Comparison of ENCODE assay signal across 1 cellular context in the genomic region with DNA sequence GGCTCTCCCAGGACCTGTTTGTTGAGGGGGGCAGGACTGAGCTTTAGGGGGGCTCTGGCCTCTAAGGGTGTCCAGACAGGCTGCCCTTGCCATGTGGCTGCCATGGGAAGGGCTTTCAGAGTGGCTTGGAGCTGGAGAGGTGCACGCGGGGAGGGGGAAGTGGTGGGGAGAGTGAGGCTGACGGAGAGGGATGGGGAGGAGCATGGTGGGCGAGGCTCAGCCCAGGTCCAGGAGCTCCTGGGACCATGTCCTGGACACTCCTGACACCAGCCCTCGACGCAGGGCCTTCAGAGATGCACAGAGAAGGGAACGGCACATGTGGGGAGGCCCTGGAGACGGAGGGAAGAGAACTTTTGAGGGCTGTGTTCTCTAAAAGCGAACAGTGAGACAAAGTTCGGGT.
TF ChIP-seq lines count a peak whose summit lies in the region.

No MANE protein-coding gene starts in this region.

TF ChIP-seq in GM23338, 12 proteins besides CTCF, POLR2A, EP300 and RAD21:
- TF ChIP-seq EZH2phosphoT487 (IDR thresholded peaks at IDR 0.05; ENCODE audit: unreplicated experiment) (no peak), JUNB (IDR thresholded peaks at IDR 0.05; ENCODE audit: unreplicated experiment) (no peak), NANOG (IDR thresholded peaks at IDR 0.05; ENCODE audit: borderline replicate concordance) (no peak), EZH2 (IDR thresholded peaks at IDR 0.05; ENCODE audit: low read depth, unreplicated experiment) (no peak), POLR2AphosphoS5 (IDR thresholded peaks at IDR 0.05; ENCODE audit: low read depth) (no peak), CREB1 (CRISPR knock-in tag; IDR thresholded peaks at IDR 0.05; ENCODE audit: low read depth) (no peak)
- TF ChIP-seq, protein P1, sequence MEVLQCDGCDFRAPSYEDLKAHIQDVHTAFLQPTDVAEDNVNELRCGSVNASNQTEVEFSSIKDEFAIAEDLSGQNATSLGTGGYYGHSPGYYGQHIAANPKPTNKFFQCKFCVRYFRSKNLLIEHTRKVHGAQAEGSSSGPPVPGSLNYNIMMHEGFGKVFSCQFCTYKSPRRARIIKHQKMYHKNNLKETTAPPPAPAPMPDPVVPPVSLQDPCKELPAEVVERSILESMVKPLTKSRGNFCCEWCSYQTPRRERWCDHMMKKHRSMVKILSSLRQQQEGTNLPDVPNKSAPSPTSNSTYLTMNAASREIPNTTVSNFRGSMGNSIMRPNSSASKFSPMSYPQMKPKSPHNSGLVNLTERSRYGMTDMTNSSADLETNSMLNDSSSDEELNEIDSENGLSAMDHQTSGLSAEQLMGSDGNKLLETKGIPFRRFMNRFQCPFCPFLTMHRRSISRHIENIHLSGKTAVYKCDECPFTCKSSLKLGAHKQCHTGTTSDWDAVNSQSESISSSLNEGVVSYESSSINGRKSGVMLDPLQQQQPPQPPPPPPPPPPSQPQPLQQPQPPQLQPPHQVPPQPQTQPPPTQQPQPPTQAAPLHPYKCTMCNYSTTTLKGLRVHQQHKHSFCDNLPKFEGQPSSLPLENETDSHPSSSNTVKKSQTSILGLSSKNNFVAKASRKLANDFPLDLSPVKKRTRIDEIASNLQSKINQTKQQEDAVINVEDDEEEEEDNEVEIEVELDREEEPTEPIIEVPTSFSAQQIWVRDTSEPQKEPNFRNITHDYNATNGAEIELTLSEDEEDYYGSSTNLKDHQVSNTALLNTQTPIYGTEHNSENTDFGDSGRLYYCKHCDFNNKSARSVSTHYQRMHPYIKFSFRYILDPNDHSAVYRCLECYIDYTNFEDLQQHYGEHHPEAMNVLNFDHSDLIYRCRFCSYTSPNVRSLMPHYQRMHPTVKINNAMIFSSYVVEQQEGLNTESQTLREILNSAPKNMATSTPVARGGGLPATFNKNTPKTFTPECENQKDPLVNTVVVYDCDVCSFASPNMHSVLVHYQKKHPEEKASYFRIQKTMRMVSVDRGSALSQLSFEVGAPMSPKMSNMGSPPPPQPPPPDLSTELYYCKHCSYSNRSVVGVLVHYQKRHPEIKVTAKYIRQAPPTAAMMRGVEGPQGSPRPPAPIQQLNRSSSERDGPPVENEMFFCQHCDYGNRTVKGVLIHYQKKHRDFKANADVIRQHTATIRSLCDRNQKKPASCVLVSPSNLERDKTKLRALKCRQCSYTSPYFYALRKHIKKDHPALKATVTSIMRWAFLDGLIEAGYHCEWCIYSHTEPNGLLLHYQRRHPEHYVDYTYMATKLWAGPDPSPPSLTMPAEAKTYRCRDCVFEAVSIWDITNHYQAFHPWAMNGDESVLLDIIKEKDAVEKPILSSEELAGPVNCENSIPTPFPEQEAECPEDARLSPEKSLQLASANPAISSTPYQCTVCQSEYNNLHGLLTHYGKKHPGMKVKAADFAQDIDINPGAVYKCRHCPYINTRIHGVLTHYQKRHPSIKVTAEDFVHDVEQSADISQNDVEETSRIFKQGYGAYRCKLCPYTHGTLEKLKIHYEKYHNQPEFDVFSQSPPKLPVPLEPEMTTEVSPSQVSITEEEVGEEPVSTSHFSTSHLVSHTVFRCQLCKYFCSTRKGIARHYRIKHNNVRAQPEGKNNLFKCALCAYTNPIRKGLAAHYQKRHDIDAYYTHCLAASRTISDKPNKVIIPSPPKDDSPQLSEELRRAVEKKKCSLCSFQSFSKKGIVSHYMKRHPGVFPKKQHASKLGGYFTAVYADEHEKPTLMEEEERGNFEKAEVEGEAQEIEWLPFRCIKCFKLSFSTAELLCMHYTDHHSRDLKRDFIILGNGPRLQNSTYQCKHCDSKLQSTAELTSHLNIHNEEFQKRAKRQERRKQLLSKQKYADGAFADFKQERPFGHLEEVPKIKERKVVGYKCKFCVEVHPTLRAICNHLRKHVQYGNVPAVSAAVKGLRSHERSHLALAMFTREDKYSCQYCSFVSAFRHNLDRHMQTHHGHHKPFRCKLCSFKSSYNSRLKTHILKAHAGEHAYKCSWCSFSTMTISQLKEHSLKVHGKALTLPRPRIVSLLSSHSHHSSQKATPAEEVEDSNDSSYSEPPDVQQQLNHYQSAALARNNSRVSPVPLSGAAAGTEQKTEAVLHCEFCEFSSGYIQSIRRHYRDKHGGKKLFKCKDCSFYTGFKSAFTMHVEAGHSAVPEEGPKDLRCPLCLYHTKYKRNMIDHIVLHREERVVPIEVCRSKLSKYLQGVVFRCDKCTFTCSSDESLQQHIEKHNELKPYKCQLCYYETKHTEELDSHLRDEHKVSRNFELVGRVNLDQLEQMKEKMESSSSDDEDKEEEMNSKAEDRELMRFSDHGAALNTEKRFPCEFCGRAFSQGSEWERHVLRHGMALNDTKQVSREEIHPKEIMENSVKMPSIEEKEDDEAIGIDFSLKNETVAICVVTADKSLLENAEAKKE (CRISPR knock-in tag; IDR thresholded peaks at IDR 0.05), result no peak
- TF ChIP-seq, protein P2, sequence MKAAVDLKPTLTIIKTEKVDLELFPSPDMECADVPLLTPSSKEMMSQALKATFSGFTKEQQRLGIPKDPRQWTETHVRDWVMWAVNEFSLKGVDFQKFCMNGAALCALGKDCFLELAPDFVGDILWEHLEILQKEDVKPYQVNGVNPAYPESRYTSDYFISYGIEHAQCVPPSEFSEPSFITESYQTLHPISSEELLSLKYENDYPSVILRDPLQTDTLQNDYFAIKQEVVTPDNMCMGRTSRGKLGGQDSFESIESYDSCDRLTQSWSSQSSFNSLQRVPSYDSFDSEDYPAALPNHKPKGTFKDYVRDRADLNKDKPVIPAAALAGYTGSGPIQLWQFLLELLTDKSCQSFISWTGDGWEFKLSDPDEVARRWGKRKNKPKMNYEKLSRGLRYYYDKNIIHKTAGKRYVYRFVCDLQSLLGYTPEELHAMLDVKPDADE (IDR thresholded peaks at IDR 0.05), result no peak
- TF ChIP-seq, protein P3, sequence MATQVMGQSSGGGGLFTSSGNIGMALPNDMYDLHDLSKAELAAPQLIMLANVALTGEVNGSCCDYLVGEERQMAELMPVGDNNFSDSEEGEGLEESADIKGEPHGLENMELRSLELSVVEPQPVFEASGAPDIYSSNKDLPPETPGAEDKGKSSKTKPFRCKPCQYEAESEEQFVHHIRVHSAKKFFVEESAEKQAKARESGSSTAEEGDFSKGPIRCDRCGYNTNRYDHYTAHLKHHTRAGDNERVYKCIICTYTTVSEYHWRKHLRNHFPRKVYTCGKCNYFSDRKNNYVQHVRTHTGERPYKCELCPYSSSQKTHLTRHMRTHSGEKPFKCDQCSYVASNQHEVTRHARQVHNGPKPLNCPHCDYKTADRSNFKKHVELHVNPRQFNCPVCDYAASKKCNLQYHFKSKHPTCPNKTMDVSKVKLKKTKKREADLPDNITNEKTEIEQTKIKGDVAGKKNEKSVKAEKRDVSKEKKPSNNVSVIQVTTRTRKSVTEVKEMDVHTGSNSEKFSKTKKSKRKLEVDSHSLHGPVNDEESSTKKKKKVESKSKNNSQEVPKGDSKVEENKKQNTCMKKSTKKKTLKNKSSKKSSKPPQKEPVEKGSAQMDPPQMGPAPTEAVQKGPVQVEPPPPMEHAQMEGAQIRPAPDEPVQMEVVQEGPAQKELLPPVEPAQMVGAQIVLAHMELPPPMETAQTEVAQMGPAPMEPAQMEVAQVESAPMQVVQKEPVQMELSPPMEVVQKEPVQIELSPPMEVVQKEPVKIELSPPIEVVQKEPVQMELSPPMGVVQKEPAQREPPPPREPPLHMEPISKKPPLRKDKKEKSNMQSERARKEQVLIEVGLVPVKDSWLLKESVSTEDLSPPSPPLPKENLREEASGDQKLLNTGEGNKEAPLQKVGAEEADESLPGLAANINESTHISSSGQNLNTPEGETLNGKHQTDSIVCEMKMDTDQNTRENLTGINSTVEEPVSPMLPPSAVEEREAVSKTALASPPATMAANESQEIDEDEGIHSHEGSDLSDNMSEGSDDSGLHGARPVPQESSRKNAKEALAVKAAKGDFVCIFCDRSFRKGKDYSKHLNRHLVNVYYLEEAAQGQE (IDR thresholded peaks at IDR 0.05; ENCODE audit: unreplicated experiment), result no peak
